In genomic region chr5:43137326-43137725, GRCh38 we compare ENCODE assay signal across 21 cellular contexts. TPM values are rescaled to one million over a fixed set of nuclear protein-coding genes. Genes with fewer than 3 reads are reported as not detected.
DNase-seq lines count a peak whose midpoint lies in the region; ATAC-seq and TF ChIP-seq lines count a peak whose summit lies in the region.
"Had no signal": no experiment of that assay in that cellular context is flagged by ENCODE, and none has a peak within 500 bp of the region (broad histone marks: within the 10 kb centered on the region; RNA-seq: fewer than 3 reads in every experiment).

No MANE protein-coding gene starts in this region.

- no peaks in the 10 kb centered on the region for H3K9me3 ChIP-seq in CD4-positive, alpha-beta T cell (ENCODE audit: control insufficient read depth, low read length)
- H3K9me3 ChIP-seq in HCT116 (ENCODE audit: control insufficient read depth in 1 of 2, insufficient read depth in 1 of 2, low read depth in 1 of 2, low read length in 2 of 2) (no peaks in the 10 kb centered on the region), suprapubic skin (no peaks in the 10 kb centered on the region)
- H3K9me3 ChIP-seq: BLaER1, body of pancreas, right atrium auricular region had no signal

- CTCF ChIA-PET in CD4-positive, alpha-beta T cell (lab: Charles Lee) = no interaction called here
- CTCF ChIA-PET in HCT116 (lab: Charles Lee) = no interaction called here

- no peaks in the 10 kb centered on the region for H4K20me1 ChIP-seq in HCT116 (ENCODE audit: insufficient read depth)

- no peak overlapping the region for H3K9ac ChIP-seq in HCT116 (ENCODE audit: low read length)
- H3K9ac ChIP-seq: BLaER1 had no signal

- H3K27ac ChIP-seq in CD4-positive, alpha-beta T cell (ENCODE audit: low read depth, low read length) = no peak overlapping the region
- H3K27ac ChIP-seq in HCT116 (ENCODE audit: low read depth, low read length) = no peak overlapping the region
- no peak overlapping the region for H3K27ac ChIP-seq in suprapubic skin
- H3K27ac ChIP-seq: BLaER1, body of pancreas, foreskin keratinocyte, right atrium auricular region, RWPE1 had no signal

- no peak for TF ChIP-seq CTCF in CD4-positive, alpha-beta T cell (IDR thresholded peaks at IDR 0.05)
- TF ChIP-seq CTCF in HCT116 (IDR thresholded peaks at IDR 0.05 in 2 of 3, conservative IDR thresholded peaks at IDR 0.05 in 1 of 3; ENCODE audit: borderline replicate concordance in 1 of 3, insufficient read depth in 1 of 3, low read depth in 2 of 3, low read length in 2 of 3) = no peak
- no peak for TF ChIP-seq CTCF in mesothelial cell of epicardium (IDR thresholded peaks at IDR 0.05; ENCODE audit: unreplicated experiment)
- TF ChIP-seq CTCF in suprapubic skin (IDR thresholded peaks at IDR 0.05) = no peak

- ATAC-seq in CD4-positive, alpha-beta T cell (ENCODE audit: poor library complexity) = no peak
- peak; percentile 86 for ATAC-seq in GM19351 (IDR thresholded peaks at IDR 0.05; ENCODE audit: unreplicated experiment)
- ATAC-seq in HCT116 = no peak
- ATAC-seq in HG03439 (IDR thresholded peaks at IDR 0.05; ENCODE audit: unreplicated experiment) = peak; percentile 76
- ATAC-seq: body of pancreas; foreskin keratinocyte; stimulated activated naive CD8-positive, alpha-beta T cell treated with anti-CD3 and anti-CD28 coated beads, Interleukin-15, amount 100 ng/mL, for 72 hours had no signal

- no peak overlapping the region for H3K4me3 Mint-ChIP-seq in CD4-positive, alpha-beta T cell
- H3K4me3 Mint-ChIP-seq in mesothelial cell of epicardium = no peak overlapping the region
- H3K4me3 Mint-ChIP-seq: activated naive CD8-positive, alpha-beta T cell treated with anti-CD3 and anti-CD28 coated beads for 36 hours; stimulated activated naive CD8-positive, alpha-beta T cell treated with anti-CD3 and anti-CD28 coated beads, Interleukin-15, amount 100 ng/mL, for 72 hours had no signal

- TF ChIP-seq POLR2A in HCT116 (IDR thresholded peaks at IDR 0.05; ENCODE audit: borderline replicate concordance, extremely low read depth, insufficient read depth, insufficient read length) (no peak), suprapubic skin (IDR thresholded peaks at IDR 0.05) (no peak)

- POLR2A ChIA-PET in CD4-positive, alpha-beta T cell (lab: Charles Lee) = interaction anchor here (0.9 kb wide), 1 partner anchor 175 kb away, joined by 3 read pairs; no protein-coding TSS in a partner anchor
- POLR2A ChIA-PET in HCT116 (lab: Charles Lee) = no interaction called here

- H3K4me3 ChIP-seq in HCT116 (replicated peaks in 1 of 2; ENCODE audit: low read depth in 1 of 2, low read length in 2 of 2) = no peak overlapping the region
- H3K4me3 ChIP-seq in suprapubic skin = no peak overlapping the region
- H3K4me3 ChIP-seq: BLaER1, body of pancreas, right atrium auricular region had no signal

- no peak for DNase-seq in CD4-positive, alpha-beta T cell
- DNase-seq in HCT116 (ENCODE audit: low read depth, low spot score) (no peak), NCI-H446 treated with DMSO at 0.1 percent for 48 hours (lab: John Stamatoyannopoulos, UW) (no peak), mesothelial cell of epicardium (ENCODE audit: low spot score in 2 of 2, unreplicated experiment in 2 of 2) (no peak), NCI-H2029 treated with DMSO at 0.1 percent for 48 hours (lab: John Stamatoyannopoulos, UW) (no peak), suprapubic skin (ENCODE audit: low spot score in 2 of 2) (no peak)
- DNase-seq: activated CD4-positive, alpha-beta T cell treated with anti-CD3 and anti-CD28 coated beads, Interleukin-2, amount 50 U/mL, for 1 hour; activated naive CD8-positive, alpha-beta T cell treated with anti-CD3 and anti-CD28 coated beads for 36 hours; body of pancreas; cortex of kidney; foreskin keratinocyte; GF-D8; nucleus accumbens; stimulated activated naive CD8-positive, alpha-beta T cell treated with anti-CD3 and anti-CD28 coated beads, Interleukin-15, amount 100 ng/mL, for 72 hours had no signal

- no peaks in the 10 kb centered on the region for H3K27me3 ChIP-seq in CD4-positive, alpha-beta T cell (ENCODE audit: control insufficient read depth, insufficient read depth, low read length)
- H3K27me3 ChIP-seq in HCT116 (ENCODE audit: insufficient read depth, low read length) (no peaks in the 10 kb centered on the region), suprapubic skin (no peaks in the 10 kb centered on the region)
- H3K27me3 ChIP-seq: BLaER1, body of pancreas, foreskin keratinocyte, right atrium auricular region had no signal

- no peak overlapping the region for H2AFZ ChIP-seq in HCT116 (ENCODE audit: low read depth, low read length, poor library complexity, severe bottlenecking)

- H3K4me1 ChIP-seq in HCT116 (ENCODE audit: control insufficient read depth in 1 of 2, insufficient read depth in 2 of 2, low read length in 2 of 2) = peaks cover 0 to 11% of the 10 kb centered on the region in 2 experiments; a peak in 1 of 4 replicates
- H3K4me1 ChIP-seq in suprapubic skin = peaks cover 7% of the 10 kb centered on the region
- H3K4me1 ChIP-seq: BLaER1, body of pancreas, foreskin keratinocyte, right atrium auricular region had no signal

- H3K27ac Mint-ChIP-seq in CD4-positive, alpha-beta T cell = peak overlapping the region; percentile 61
- H3K27ac Mint-ChIP-seq in mesothelial cell of epicardium = no peak overlapping the region
- H3K27ac Mint-ChIP-seq: activated naive CD8-positive, alpha-beta T cell treated with anti-CD3 and anti-CD28 coated beads for 36 hours; stimulated activated naive CD8-positive, alpha-beta T cell treated with anti-CD3 and anti-CD28 coated beads, Interleukin-15, amount 100 ng/mL, for 72 hours had no signal

- TF ChIP-seq EP300 in suprapubic skin (IDR thresholded peaks at IDR 0.05) = no peak

- H3K4me2 ChIP-seq in HCT116 (ENCODE audit: low read length) = no peak overlapping the region
- H3K4me2 ChIP-seq: BLaER1 had no signal

- no peaks in the 10 kb centered on the region for H3K27me3 Mint-ChIP-seq in CD4-positive, alpha-beta T cell
- no peaks in the 10 kb centered on the region for H3K27me3 Mint-ChIP-seq in mesothelial cell of epicardium (ENCODE audit: low read depth)
- H3K27me3 Mint-ChIP-seq: activated naive CD8-positive, alpha-beta T cell treated with anti-CD3 and anti-CD28 coated beads for 36 hours; stimulated activated naive CD8-positive, alpha-beta T cell treated with anti-CD3 and anti-CD28 coated beads, Interleukin-15, amount 100 ng/mL, for 72 hours had no signal

- TSS peak; percentile 17 for BruUV-seq in HCT116 (replicated peaks; lab: Mats Ljungman, UMichigan)

- peaks cover 87% of the 10 kb centered on the region for H3K79me2 ChIP-seq in HCT116 (ENCODE audit: insufficient read depth, low read length)

- H3K9me2 ChIP-seq in HCT116 (ENCODE audit: insufficient read depth) = no peaks in the 10 kb centered on the region

- no peak for TF ChIP-seq RAD21 in HCT116 (IDR thresholded peaks at IDR 0.05; ENCODE audit: low read depth)

- H3K4me1 Mint-ChIP-seq in CD4-positive, alpha-beta T cell (ENCODE audit: low read depth) = peaks cover 53% of the 10 kb centered on the region
- H3K4me1 Mint-ChIP-seq in mesothelial cell of epicardium = peaks cover 3% of the 10 kb centered on the region

- H3K36me3 ChIP-seq in HCT116 (ENCODE audit: control insufficient read depth in 1 of 2, insufficient read depth in 2 of 2, low read length in 2 of 2) (peaks cover 18 to 28% of the 10 kb centered on the region in 2 experiments; a peak in 3 of 4 replicates), suprapubic skin (peaks cover 36% of the 10 kb centered on the region)

- intact Hi-C loops in CD4-positive, alpha-beta T cell (cut with DNase I, micrococcal nuclease) = loop anchor here in 1 of 2 experiments (10.0 kb wide), 1 partner anchor 1677 kb away; no protein-coding TSS in a partner anchor
- intact Hi-C loops in HCT116 (cut with micrococcal nuclease) = no loop called here

- H3K36me3 Mint-ChIP-seq in CD4-positive, alpha-beta T cell (ENCODE audit: low read depth) = peaks cover 90% of the 10 kb centered on the region
- peaks cover 43% of the 10 kb centered on the region for H3K36me3 Mint-ChIP-seq in mesothelial cell of epicardium

- RAD21 ChIA-PET in HCT116 (lab: Charles Lee; ENCODE audit: low non-redundant PET in 1 of 2, low total read pairs in 2 of 2, uncharacterized antibody in 2 of 2, unreplicated experiment in 2 of 2) = no interaction called here

- H3K9me3 Mint-ChIP-seq in CD4-positive, alpha-beta T cell = no peaks in the 10 kb centered on the region
- H3K9me3 Mint-ChIP-seq in mesothelial cell of epicardium = peaks cover 16% of the 10 kb centered on the region
- H3K9me3 Mint-ChIP-seq: activated naive CD8-positive, alpha-beta T cell treated with anti-CD3 and anti-CD28 coated beads for 36 hours; stimulated activated naive CD8-positive, alpha-beta T cell treated with anti-CD3 and anti-CD28 coated beads, Interleukin-15, amount 100 ng/mL, for 72 hours had no signal

TF ChIP-seq in HCT116, 20 proteins besides CTCF, POLR2A, EP300 and RAD21 (continues in another document):
- TF ChIP-seq POLR2AphosphoS5 (IDR thresholded peaks at IDR 0.05; ENCODE audit: low read depth, low read length) (no peak), TCF7L2 (IDR thresholded peaks at IDR 0.05; ENCODE audit: borderline replicate concordance, extremely low read depth, insufficient read depth, insufficient read length) (no peak), FOSL1 (IDR thresholded peaks at IDR 0.05; ENCODE audit: low read depth) (no peak), ELF1 (IDR thresholded peaks at IDR 0.05; ENCODE audit: borderline replicate concordance, low read depth) (no peak), CBX3 (IDR thresholded peaks at IDR 0.05; ENCODE audit: low read depth) (no peak), EGR1 (IDR thresholded peaks at IDR 0.05; ENCODE audit: low read depth) (no peak)

RNA-seq across cellular contexts. Expression of gene ZNF131, which starts 16.6 kb away (rescaled TPM):
- total RNA-seq in CD4-positive, alpha-beta T cell = 10 to 100 TPM; 71.7 to 72.4 TPM
- total RNA-seq in HCT116 (2021; ENCODE audit: unreplicated experiment) (34.1 TPM), mesothelial cell of epicardium (44.3 to 55.5 TPM (median 51.9 TPM) in 3 replicates), suprapubic skin (10 to 100 TPM; 35.4 to 74.2 (median 55.9) TPM)
- polyA plus RNA-seq in HCT116 (2012) = 16.7 and 22.1 TPM in 2 replicates

RNA-seq across cellular contexts. Expression of gene NIM1K, which starts 54.7 kb away (rescaled TPM):
- under 1 TPM; 0.08 to 0.44 TPM for total RNA-seq in CD4-positive, alpha-beta T cell
- total RNA-seq in HCT116 (2021; ENCODE audit: unreplicated experiment) (0.44 TPM), mesothelial cell of epicardium (0.22 to 0.40 TPM (median 0.29 TPM) in 3 replicates), suprapubic skin (1 to 10 TPM in 2 of 4 donors, under 1 TPM in 2; 0.45 to 3.0 (median 1.2) TPM)
- 0.10 TPM in 1 of 2 replicates, not detected in the other for polyA plus RNA-seq in HCT116 (2012)
- total RNA-seq: A172, liver had no signal
- polyA plus RNA-seq: foreskin keratinocyte had no signal

Comparison
In these comparisons a context has a peak if more than half of its experiments do, and no peak if none do; other contexts are left out.
1. ATAC-seq: peak in GM19351 (single experiment) and HG03439 (single experiment); none in CD4-positive, alpha-beta T cell (single experiment) and HCT116 (single experiment).